17 cellular contexts compared by ENCODE assay signal in genomic region chr19:16928916-16929315, GRCh38. TPM values are rescaled to one million over a fixed set of nuclear protein-coding genes. Genes with fewer than 3 reads are reported as not detected.
A peak's percentile ranks its signal among the peaks of the same experiment; 100 is the strongest.
DNase-seq lines count a peak whose midpoint lies in the region; ATAC-seq and TF ChIP-seq lines count a peak whose summit lies in the region.
"Had no signal": no experiment of that assay in that cellular context is flagged by ENCODE, and none has a peak within 500 bp of the region (broad histone marks: within the 10 kb centered on the region; RNA-seq: fewer than 3 reads in every experiment).

No MANE protein-coding gene starts in this region.

- H3K4me3 ChIP-seq in right atrium auricular region (no peak overlapping the region), spleen (no peak overlapping the region)
- no peak overlapping the region for H3K4me3 ChIP-seq in CD4-positive, alpha-beta memory T cell (ENCODE audit: low read length in 2 of 2)
- H3K4me3 ChIP-seq: BLaER1 had no signal

- TF ChIP-seq POLR2A in spleen (IDR thresholded peaks at IDR 0.05): no peak

- peaks cover 7% of the 10 kb centered on the region for H3K9me3 Mint-ChIP-seq in endothelial cell (ENCODE audit: unreplicated experiment)
- peaks cover 24 to 38% of the 10 kb centered on the region in 2 donors for H3K9me3 Mint-ChIP-seq in stimulated activated naive CD8-positive, alpha-beta T cell treated with anti-CD3 and anti-CD28 coated beads, Interleukin-15, amount 100 ng/mL, for 72 hours
- H3K9me3 Mint-ChIP-seq in CD4-positive, alpha-beta memory T cell: peaks cover 7 to 43% (median 26%) of the 10 kb centered on the region in 8 donors

- no peak for TF ChIP-seq CTCF in right atrium auricular region (IDR thresholded peaks at IDR 0.05)
- TF ChIP-seq CTCF in endothelial cell (IDR thresholded peaks at IDR 0.05; ENCODE audit: unreplicated experiment): no peak
- no peak for TF ChIP-seq CTCF in spleen (IDR thresholded peaks at IDR 0.05 in 8 of 11, conservative IDR thresholded peaks at IDR 0.05 in 3 of 11)

- H3K36me3 ChIP-seq in right atrium auricular region (no peaks in the 10 kb centered on the region), spleen (no peaks in the 10 kb centered on the region)
- no peaks in the 10 kb centered on the region for H3K36me3 ChIP-seq in CD4-positive, alpha-beta memory T cell (ENCODE audit: insufficient read depth, low read length)

- peaks cover 25% of the 10 kb centered on the region for H3K36me3 Mint-ChIP-seq in endothelial cell (ENCODE audit: low read depth, unreplicated experiment)
- H3K36me3 Mint-ChIP-seq in CD4-positive, alpha-beta memory T cell: peaks cover 5 to 11% of the 10 kb centered on the region in 2 donors
- H3K36me3 Mint-ChIP-seq: CD4-positive, CD25-positive, alpha-beta regulatory T cell had no signal

- no peaks in the 10 kb centered on the region for H3K27me3 ChIP-seq in right atrium auricular region
- peaks cover 0 to 18% (median 0%) of the 10 kb centered on the region in 7 donors for H3K27me3 ChIP-seq in spleen (replicated peaks in 1 of 7)
- no peaks in the 10 kb centered on the region for H3K27me3 ChIP-seq in CD4-positive, alpha-beta memory T cell (ENCODE audit: insufficient read depth, low read length)
- H3K27me3 ChIP-seq: BLaER1 had no signal

- 88 to 96% (median 93%) methylated on average over 10 of the region's 10 CpGs for WGBS in spleen, 5 donors

- intact Hi-C loops in cardiac septum (cut with DNase I): no loop called here
- intact Hi-C loops in spleen (cut with DNase I; ENCODE audit: low total_unique reads): no loop called here
- intact Hi-C loops in CD4-positive, alpha-beta memory T cell (cut with micrococcal nuclease): no loop called here

- H3K9me3 ChIP-seq in right atrium auricular region (peaks cover 0 to 13% of the 10 kb centered on the region in 2 donors), spleen (peaks cover 0 to 55% (median 27%) of the 10 kb centered on the region in 8 donors)
- no peaks in the 10 kb centered on the region for H3K9me3 ChIP-seq in CD4-positive, alpha-beta memory T cell (ENCODE audit: control insufficient read depth in 1 of 2, low read length in 2 of 2)

- ATAC-seq in stimulated activated naive CD8-positive, alpha-beta T cell treated with anti-CD3 and anti-CD28 coated beads, Interleukin-15, amount 100 ng/mL, for 72 hours: no peak
- ATAC-seq in HG02870 (IDR thresholded peaks at IDR 0.05; ENCODE audit: unreplicated experiment): no peak

- peak overlapping the region; percentile 44 for H3K4me3 Mint-ChIP-seq in endothelial cell (ENCODE audit: unreplicated experiment)
- H3K4me3 Mint-ChIP-seq in stimulated activated naive CD8-positive, alpha-beta T cell treated with anti-CD3 and anti-CD28 coated beads, Interleukin-15, amount 100 ng/mL, for 72 hours: no peak overlapping the region
- H3K4me3 Mint-ChIP-seq in CD4-positive, alpha-beta memory T cell: no peak overlapping the region
- H3K4me3 Mint-ChIP-seq: CD4-positive, CD25-positive, alpha-beta regulatory T cell; H9 had no signal

- POLR2A ChIA-PET in CD4-positive, alpha-beta memory T cell (lab: Charles Lee; ENCODE audit: partially characterized antibody): interaction anchor here (0.5 kb wide), 1 partner anchor 930 kb away, joined by 3 read pairs; no protein-coding TSS in a partner anchor

- H3K27ac ChIP-seq in right atrium auricular region (no peak overlapping the region), spleen (no peak overlapping the region)
- no peak overlapping the region for H3K27ac ChIP-seq in CD4-positive, alpha-beta memory T cell (ENCODE audit: low read depth, low read length)
- H3K27ac ChIP-seq: BLaER1 had no signal

- CTCF ChIA-PET in CD4-positive, alpha-beta memory T cell (lab: Charles Lee; ENCODE audit: partially characterized antibody): no interaction called here

- H3K4me1 ChIP-seq in right atrium auricular region (no peaks in the 10 kb centered on the region), spleen (no peaks in the 10 kb centered on the region)
- no peaks in the 10 kb centered on the region for H3K4me1 ChIP-seq in CD4-positive, alpha-beta memory T cell (ENCODE audit: insufficient read depth, low read length)
- H3K4me1 ChIP-seq: BLaER1, Caco-2 had no signal

- H3K4me1 Mint-ChIP-seq in endothelial cell (ENCODE audit: unreplicated experiment): no peaks in the 10 kb centered on the region
- no peaks in the 10 kb centered on the region for H3K4me1 Mint-ChIP-seq in stimulated activated naive CD8-positive, alpha-beta T cell treated with anti-CD3 and anti-CD28 coated beads, Interleukin-15, amount 100 ng/mL, for 72 hours
- no peaks in the 10 kb centered on the region for H3K4me1 Mint-ChIP-seq in CD4-positive, alpha-beta memory T cell
- H3K4me1 Mint-ChIP-seq: CD4-positive, CD25-positive, alpha-beta regulatory T cell; H9 had no signal

- no peak overlapping the region for H3K27ac Mint-ChIP-seq in endothelial cell (ENCODE audit: unreplicated experiment)
- no peak overlapping the region for H3K27ac Mint-ChIP-seq in stimulated activated naive CD8-positive, alpha-beta T cell treated with anti-CD3 and anti-CD28 coated beads, Interleukin-15, amount 100 ng/mL, for 72 hours
- H3K27ac Mint-ChIP-seq in CD4-positive, alpha-beta memory T cell: no peak overlapping the region
- H3K27ac Mint-ChIP-seq: CD4-positive, CD25-positive, alpha-beta regulatory T cell; H9 had no signal

- H3K27me3 Mint-ChIP-seq in endothelial cell (ENCODE audit: unreplicated experiment): peaks cover 4% of the 10 kb centered on the region
- H3K27me3 Mint-ChIP-seq in stimulated activated naive CD8-positive, alpha-beta T cell treated with anti-CD3 and anti-CD28 coated beads, Interleukin-15, amount 100 ng/mL, for 72 hours: no peaks in the 10 kb centered on the region
- peaks cover 1 to 6% of the 10 kb centered on the region in 2 donors for H3K27me3 Mint-ChIP-seq in CD4-positive, alpha-beta memory T cell

- DNase-seq in cardiac septum (ENCODE audit: low spot score) (peak; percentile 17), right atrium auricular region (ENCODE audit: low spot score) (no peak), endothelial cell (ENCODE audit: low spot score) (no peak), spleen (peak; percentile 51)
- DNase-seq in stimulated activated naive CD8-positive, alpha-beta T cell treated with anti-CD3 and anti-CD28 coated beads, Interleukin-15, amount 100 ng/mL, for 72 hours: no peak
- no peak for DNase-seq in CD4-positive, alpha-beta memory T cell
- DNase-seq: 8988T; Caco-2; CD4-positive, CD25-positive, alpha-beta regulatory T cell; DMS79 treated with DMSO at 0.1 percent for 48 hours; GF-D8; H9 had no signal

RNA-seq across cellular contexts. Expression of gene F2RL3, which starts 40.1 kb away (rescaled TPM):
- total RNA-seq in cardiac septum: 0.70 TPM
- 1 to 10 TPM; 5.9 to 6.4 TPM for total RNA-seq in right atrium auricular region
- 0.92 TPM for total RNA-seq in endothelial cell (ENCODE audit: unreplicated experiment)
- total RNA-seq in spleen: 1 to 10 TPM; 1.2 to 5.4 (median 2.3) TPM
- 1 to 10 TPM in 1 of 3 donors, under 1 TPM in 2; 0.48 to 1.3 (median 0.76) TPM for polyA plus RNA-seq in spleen
- total RNA-seq in CD4-positive, alpha-beta memory T cell: not detected
- not detected for polyA plus RNA-seq in CD4-positive, alpha-beta memory T cell
- total RNA-seq: A673, Caco-2, H1, H9 had no signal
- polyA plus RNA-seq: AG04450; CD4-positive, CD25-positive, alpha-beta regulatory T cell; H1 had no signal

Comparison
In these comparisons a context has a peak if more than half of its experiments do, and no peak if none do; other contexts are left out.
1. DNase-seq: peak in cardiac septum (single experiment) and spleen (single experiment); none in right atrium auricular region (single experiment), endothelial cell (single experiment), stimulated activated naive CD8-positive, alpha-beta T cell treated with anti-CD3 and anti-CD28 coated beads, Interleukin-15, amount 100 ng/mL, for 72 hours (0 of 2) and CD4-positive, alpha-beta memory T cell (0 of 5).